In genomic region chr5:96344678-96345612, GRCh38 we compare ENCODE assay signal across 8 cellular contexts.
DNase-seq lines count a peak whose midpoint lies in the region; ATAC-seq and TF ChIP-seq lines count a peak whose summit lies in the region.

No MANE protein-coding gene starts in this region.

- no peak overlapping the region for H3K9ac ChIP-seq in neuronal stem cell (ENCODE audit: low read depth, low read length, poor library complexity)

- peaks cover 13% of the 10 kb centered on the region for H3K4me1 Mint-ChIP-seq in CD8-positive, alpha-beta T cell (ENCODE audit: low read depth)
- peaks cover 19% of the 10 kb centered on the region for H3K4me1 Mint-ChIP-seq in T-helper 2 cell treated with Interferon-gamma antibody and Interleukin-4, amounts not matched to agents 5 μg/mL and 100 μg/mL, for 36 hours (ENCODE audit: low read depth)

- TF ChIP-seq CTCF in CD8-positive, alpha-beta T cell (IDR thresholded peaks at IDR 0.05): peak; percentile 26
- TF ChIP-seq CTCF in fibroblast of mammary gland (conservative IDR thresholded peaks at IDR 0.05; ENCODE audit: control insufficient read depth, insufficient read depth, low read depth, low read length): peak; percentile 66

- no peak overlapping the region for H3K27ac ChIP-seq in CD8-positive, alpha-beta T cell (ENCODE audit: low read depth, low read length)
- no peak overlapping the region for H3K27ac ChIP-seq in neuronal stem cell (replicated peaks; ENCODE audit: low read length)

- no peak overlapping the region for H4K8ac ChIP-seq in neuronal stem cell (ENCODE audit: low read depth, low read length)

- no peak overlapping the region for H4K91ac ChIP-seq in neuronal stem cell (ENCODE audit: low read depth, low read length, poor library complexity)

- no peaks in the 10 kb centered on the region for H3K36me3 ChIP-seq in CD8-positive, alpha-beta T cell (ENCODE audit: insufficient read depth, low read length)
- H3K36me3 ChIP-seq in neuronal stem cell (replicated peaks in 1 of 2; ENCODE audit: control insufficient read depth in 2 of 2, insufficient read depth in 2 of 2, low read length in 2 of 2): no peaks in the 10 kb centered on the region

- CTCF ChIA-PET in CD8-positive, alpha-beta T cell (lab: Charles Lee): interaction anchor here (0.5 to 14.3 kb wide), 22 partner anchors 8 to 816 kb away, joined by 3 to 312 read pairs (median 4); no protein-coding TSS in a partner anchor

- peak; percentile 89 for ATAC-seq in CD8-positive, alpha-beta T cell
- peak; percentile 93 for ATAC-seq in GM18519 (IDR thresholded peaks at IDR 0.05; ENCODE audit: low FRiP score, unreplicated experiment)
- ATAC-seq in HG02884 (IDR thresholded peaks at IDR 0.05; ENCODE audit: unreplicated experiment): peak; percentile 90

- peak in 1 of 7 experiments; percentile 8 for DNase-seq in CD8-positive, alpha-beta T cell
- DNase-seq in NCI-H146 (lab: John Stamatoyannopoulos, UW) (peak; percentile 30), fibroblast of mammary gland (ENCODE audit: low read depth) (peak; percentile 90), neuronal stem cell (ENCODE audit: low spot score) (peak; percentile 39)
- peak; percentile 20 for DNase-seq in T-helper 2 cell treated with Interferon-gamma antibody and Interleukin-4, amounts not matched to agents 5 μg/mL and 100 μg/mL, for 36 hours (ENCODE audit: low spot score)
- DNase-seq in stimulated activated CD4-positive, alpha-beta T cell treated with anti-CD3 and anti-CD28 coated beads, Interleukin-2, amount 100 ng/mL, for 24 hours: no peak

- H2BK15ac ChIP-seq in neuronal stem cell (ENCODE audit: low read length): no peak overlapping the region

- no peaks in the 10 kb centered on the region for H3K36me3 Mint-ChIP-seq in CD8-positive, alpha-beta T cell
- H3K36me3 Mint-ChIP-seq in T-helper 2 cell treated with Interferon-gamma antibody and Interleukin-4, amounts not matched to agents 5 μg/mL and 100 μg/mL, for 36 hours (ENCODE audit: low read depth): no peaks in the 10 kb centered on the region

- no peak overlapping the region for H3K14ac ChIP-seq in neuronal stem cell (ENCODE audit: low read length)

- no peaks in the 10 kb centered on the region for H3K9me3 Mint-ChIP-seq in CD8-positive, alpha-beta T cell
- H3K9me3 Mint-ChIP-seq in T-helper 2 cell treated with Interferon-gamma antibody and Interleukin-4, amounts not matched to agents 5 μg/mL and 100 μg/mL, for 36 hours: no peaks in the 10 kb centered on the region

- H3K27ac Mint-ChIP-seq in CD8-positive, alpha-beta T cell: no peak overlapping the region
- H3K27ac Mint-ChIP-seq in T-helper 2 cell treated with Interferon-gamma antibody and Interleukin-4, amounts not matched to agents 5 μg/mL and 100 μg/mL, for 36 hours: no peak overlapping the region

- H2BK5ac ChIP-seq in neuronal stem cell (ENCODE audit: low read length): no peak overlapping the region

- H3K4me1 ChIP-seq in CD8-positive, alpha-beta T cell (ENCODE audit: insufficient read depth, low read length): peaks cover 12% of the 10 kb centered on the region
- H3K4me1 ChIP-seq in neuronal stem cell (ENCODE audit: control insufficient read depth in 2 of 2, insufficient read depth in 1 of 2, low read depth in 1 of 2, low read length in 2 of 2): no peaks in the 10 kb centered on the region

- H2BK12ac ChIP-seq in neuronal stem cell (ENCODE audit: low read length): no peak overlapping the region

- intact Hi-C loops in CD8-positive, alpha-beta T cell (cut with DNase I, micrococcal nuclease): loop anchor here (1.0 to 10.0 kb wide), 3 partner anchors 256 to 820 kb away; no protein-coding TSS in a partner anchor

- H3K4ac ChIP-seq in neuronal stem cell (ENCODE audit: low read length): no peak overlapping the region

- no CpG with 5 or more reads among the region's 6 CpGs for WGBS in neuronal stem cell (ENCODE audit: extremely low coverage in 2 of 2, insufficient read length in 2 of 2, insufficient replicate concordance in 1 of 2), 2 donors

- POLR2A ChIA-PET in CD8-positive, alpha-beta T cell (lab: Charles Lee): interaction anchor here (0.8 to 1.2 kb wide), 3 partner anchors 29 to 485 kb away, joined by 3 to 5 read pairs (median 4); no protein-coding TSS in a partner anchor

- H3K18ac ChIP-seq in neuronal stem cell (ENCODE audit: low read length): no peak overlapping the region

- no peaks in the 10 kb centered on the region for H3K79me1 ChIP-seq in neuronal stem cell (ENCODE audit: low read depth, low read length)

- peaks cover 4% of the 10 kb centered on the region for H3K27me3 Mint-ChIP-seq in CD8-positive, alpha-beta T cell (ENCODE audit: low read depth)
- peaks cover 45% of the 10 kb centered on the region for H3K27me3 Mint-ChIP-seq in T-helper 2 cell treated with Interferon-gamma antibody and Interleukin-4, amounts not matched to agents 5 μg/mL and 100 μg/mL, for 36 hours (ENCODE audit: low read depth)

- no peak overlapping the region for H2BK120ac ChIP-seq in neuronal stem cell (ENCODE audit: low read depth, low read length)

- no peak overlapping the region for H3K23ac ChIP-seq in neuronal stem cell (ENCODE audit: low read depth, low read length, poor library complexity)

- peak overlapping the region; percentile 2 for H3K4me3 Mint-ChIP-seq in CD8-positive, alpha-beta T cell
- H3K4me3 Mint-ChIP-seq in T-helper 2 cell treated with Interferon-gamma antibody and Interleukin-4, amounts not matched to agents 5 μg/mL and 100 μg/mL, for 36 hours: peak overlapping the region; percentile 21

- no peak overlapping the region for H2AK5ac ChIP-seq in neuronal stem cell (ENCODE audit: low read depth, low read length)

- no peaks in the 10 kb centered on the region for H3K27me3 ChIP-seq in CD8-positive, alpha-beta T cell (ENCODE audit: insufficient read depth, low read length)
- peaks cover 0 to 5% (median 0%) of the 10 kb centered on the region in 3 experiments for H3K27me3 ChIP-seq in neuronal stem cell (ENCODE audit: control insufficient read depth in 3 of 3, insufficient read depth in 3 of 3, low read depth in 1 of 3, low read length in 3 of 3)

- no peaks in the 10 kb centered on the region for H3K9me3 ChIP-seq in CD8-positive, alpha-beta T cell (ENCODE audit: low read length)
- H3K9me3 ChIP-seq in neuronal stem cell (replicated peaks in 1 of 2; ENCODE audit: control insufficient read depth in 2 of 2, insufficient read depth in 1 of 2, low read depth in 1 of 2, low read length in 2 of 2): no peaks in the 10 kb centered on the region

- no peak overlapping the region for H3K4me2 ChIP-seq in neuronal stem cell (ENCODE audit: insufficient read depth, low read length, poor library complexity, severe bottlenecking)

- no peak overlapping the region for H2AFZ ChIP-seq in neuronal stem cell (ENCODE audit: low read length)

- H3K4me3 ChIP-seq in CD8-positive, alpha-beta T cell (ENCODE audit: low read depth, low read length): no peak overlapping the region
- H3K4me3 ChIP-seq in fibroblast of mammary gland (ENCODE audit: control insufficient read depth, low read depth, low read length) (no peak overlapping the region), neuronal stem cell (ENCODE audit: low read length in 2 of 2) (no peak overlapping the region)

Comparison
In these comparisons a context has a peak if more than half of its experiments do, and no peak if none do; other contexts are left out.
1. DNase-seq: peak in NCI-H146 (single experiment), T-helper 2 cell treated with Interferon-gamma antibody and Interleukin-4, amounts not matched to agents 5 μg/mL and 100 μg/mL, for 36 hours (single experiment), fibroblast of mammary gland (single experiment) and neuronal stem cell (single experiment); none in stimulated activated CD4-positive, alpha-beta T cell treated with anti-CD3 and anti-CD28 coated beads, Interleukin-2, amount 100 ng/mL, for 24 hours (0 of 2).
2. Peak in every context shown above with its lines, with median percentiles within 50 percentile points of each other: ATAC-seq.